Comparison of ENCODE assay signal across 25 cellular contexts in genomic region chr5:67383451-67383850, GRCh38.
"Had no signal": no experiment of that assay in that cellular context is flagged by ENCODE, and none has a peak within 500 bp of the region (broad histone marks: within the 10 kb centered on the region; RNA-seq: fewer than 3 reads in every experiment).

No MANE protein-coding gene starts in this region.

- H3K9me3 Mint-ChIP-seq: memory B cell, mesothelial cell of epicardium, natural killer cell, neural progenitor cell, type B pancreatic cell had no signal

- H3K36me3 ChIP-seq: colonic mucosa, gastroesophageal sphincter, left ventricle myocardium inferior, lower lobe of right lung, neural progenitor cell, right lobe of liver, suprapubic skin, thyroid gland had no signal

- H3K27ac ChIP-seq: colonic mucosa, dorsolateral prefrontal cortex, gastroesophageal sphincter, left ventricle myocardium inferior, lower lobe of right lung, neural progenitor cell, psoas muscle, right lobe of liver, skin epidermis, suprapubic skin, thyroid gland had no signal

- DNase-seq: cerebellar nuclear complex; colonic mucosa; dorsolateral prefrontal cortex; effector CD8-positive, alpha-beta T cell; foreskin fibroblast; glutamatergic neuron; kidney; left cardiac atrium; left ventricle myocardium inferior; lower lobe of right lung; natural killer cell; occipital lobe; psoas muscle; retina; right lobe of liver; stimulated activated CD4-positive, alpha-beta T cell treated with anti-CD3 and anti-CD28 coated beads, Interleukin-2, amount 100 ng/mL, for 48 hours; stimulated activated naive CD4-positive, alpha-beta T cell treated with Interleukin-2 at 50 U/mL for 16 hours; thyroid gland had no signal

- H3K9ac ChIP-seq: neural progenitor cell had no signal

- H3K36me3 Mint-ChIP-seq: memory B cell, mesothelial cell of epicardium, natural killer cell, neural progenitor cell, type B pancreatic cell had no signal

- H3K27me3 ChIP-seq: colonic mucosa, dorsolateral prefrontal cortex, gastroesophageal sphincter, neural progenitor cell, right lobe of liver, suprapubic skin, thyroid gland had no signal

- H3K4me2 ChIP-seq: neural progenitor cell had no signal

- H3K4me3 Mint-ChIP-seq: memory B cell, mesothelial cell of epicardium, natural killer cell, neural progenitor cell, type B pancreatic cell had no signal

- H3K4me1 Mint-ChIP-seq: memory B cell, natural killer cell had no signal

- H3K4me3 ChIP-seq: colonic mucosa, dorsolateral prefrontal cortex, gastroesophageal sphincter, left ventricle myocardium inferior, lower lobe of right lung, neural progenitor cell, psoas muscle, right lobe of liver, skin epidermis, suprapubic skin, thyroid gland had no signal

- ATAC-seq: gastroesophageal sphincter, left cardiac atrium, lower lobe of right lung, natural killer cell, psoas muscle, right lobe of liver had no signal

- H2AFZ ChIP-seq: neural progenitor cell had no signal

- H3K9me3 ChIP-seq: colonic mucosa, gastroesophageal sphincter, left ventricle myocardium inferior, lower lobe of right lung, psoas muscle, right lobe of liver, suprapubic skin, thyroid gland had no signal

- H3K4me1 ChIP-seq: colonic mucosa, gastroesophageal sphincter, left ventricle myocardium inferior, lower lobe of right lung, psoas muscle, right lobe of liver, suprapubic skin had no signal

- H3K27ac Mint-ChIP-seq: memory B cell, mesothelial cell of epicardium, natural killer cell, neural progenitor cell, type B pancreatic cell had no signal
